16 cellular contexts compared by ENCODE assay signal in the genomic region with DNA sequence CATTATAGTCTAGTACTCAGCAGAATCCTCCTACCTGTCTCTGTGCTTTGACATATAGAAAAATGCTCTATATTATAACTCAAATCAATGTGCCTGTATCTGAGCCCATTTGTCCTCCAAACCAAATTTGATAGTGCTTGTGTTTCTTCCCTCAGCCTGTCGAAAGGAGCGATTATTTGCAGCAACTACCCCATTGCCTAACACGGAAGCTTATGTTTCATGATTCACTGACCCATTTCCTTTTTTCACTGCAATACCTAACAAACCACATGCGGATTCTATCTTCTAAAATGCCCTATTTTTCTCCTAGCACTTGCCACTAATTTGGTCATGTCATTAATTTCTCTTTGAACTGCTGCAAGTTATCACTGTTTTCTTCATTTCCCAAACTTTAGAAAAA.
DNase-seq lines count a peak whose midpoint lies in the region; ATAC-seq lines count a peak whose summit lies in the region.
"Had no signal": no experiment of that assay in that cellular context is flagged by ENCODE, and none has a peak within 500 bp of the region (broad histone marks: within the 10 kb centered on the region; RNA-seq: fewer than 3 reads in every experiment).

No MANE protein-coding gene starts in this region.

- ATAC-seq in HG03135 (IDR thresholded peaks at IDR 0.05; ENCODE audit: unreplicated experiment): no peak
- ATAC-seq: CD8-positive, alpha-beta T cell; K562 had no signal

- peak; percentile 4 for DNase-seq in NK-92 treated with Interleukin-12 subunit alpha and Interleukin-12 subunit beta, amount 100 ng/mL, for 24 hours (lab: John Stamatoyannopoulos, UW)
- no peak for DNase-seq in NK-92 (lab: John Stamatoyannopoulos, UW; ENCODE audit: unreplicated experiment)
- DNase-seq in NOMO-1 (lab: John Stamatoyannopoulos, UW; ENCODE audit: unreplicated experiment in 2 of 2): peak; percentile 86 to 94
- peak; percentile 83 for DNase-seq in SKM-1 (lab: John Stamatoyannopoulos, UW; ENCODE audit: unreplicated experiment)
- DNase-seq in CD1c-positive myeloid dendritic cell (ENCODE audit: extremely low spot score): no peak
- DNase-seq in NCI-H1694 treated with DMSO at 0.1 percent for 48 hours (lab: John Stamatoyannopoulos, UW): no peak
- no peak for DNase-seq in activated T-cell treated with anti-CD3 and anti-CD28 coated beads, Interleukin-2, amount 50 U/mL, for 1 hour
- DNase-seq: BE2C; CD8-positive, alpha-beta T cell; NCI-H1105 treated with DMSO at 0.1 percent for 48 hours; NCI-H2029; NCI-H2171 treated with DMSO at 0.1 percent for 48 hours; NCI-H446 treated with DMSO at 0.1 percent for 48 hours; NCI-H774 had no signal

Comparison
In these comparisons a context has a peak if more than half of its experiments do, and no peak if none do; other contexts are left out.
1. DNase-seq: peak in NK-92 treated with Interleukin-12 subunit alpha and Interleukin-12 subunit beta, amount 100 ng/mL, for 24 hours (single experiment), NOMO-1 (2 of 2) and SKM-1 (single experiment); none in NK-92 (single experiment), CD1c-positive myeloid dendritic cell (single experiment), NCI-H1694 treated with DMSO at 0.1 percent for 48 hours (single experiment) and activated T-cell treated with anti-CD3 and anti-CD28 coated beads, Interleukin-2, amount 50 U/mL, for 1 hour (single experiment).